In the genomic region with DNA sequence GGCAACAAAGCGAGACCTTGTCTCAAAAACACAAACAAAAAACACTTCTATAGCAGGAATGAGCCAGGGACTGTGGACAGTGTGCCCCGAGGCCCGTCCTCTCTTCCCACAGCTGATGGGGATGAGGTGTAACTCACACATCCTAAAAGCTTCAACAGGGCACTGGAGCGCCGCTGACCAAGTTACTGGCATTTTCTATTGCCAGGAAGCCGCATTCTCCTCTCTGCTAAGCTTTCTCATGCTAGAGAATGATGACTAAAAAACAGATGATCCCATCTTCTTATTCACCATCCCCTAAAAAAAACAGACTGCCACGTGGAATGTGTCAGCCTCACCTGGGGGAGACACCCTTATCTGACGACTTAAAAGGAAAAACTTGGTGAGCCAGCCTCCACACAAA, we compare ENCODE assay signal across 15 cellular contexts. TPM values are rescaled to one million over a fixed set of nuclear protein-coding genes. Genes with fewer than 3 reads are reported as not detected.
DNase-seq lines count a peak whose midpoint lies in the region; ATAC-seq and TF ChIP-seq lines count a peak whose summit lies in the region.
"Had no signal": no experiment of that assay in that cellular context is flagged by ENCODE, and none has a peak within 500 bp of the region (broad histone marks: within the 10 kb centered on the region; RNA-seq: fewer than 3 reads in every experiment).

No MANE protein-coding gene starts in this region.

- peaks cover 7 to 15% of the 10 kb centered on the region in 2 donors for H3K36me3 Mint-ChIP-seq in activated T-cell treated with anti-CD3 and anti-CD28 coated beads, Interleukin-2, amount 50 U/mL, for 72 hours (ENCODE audit: insufficient read depth in 2 of 2)
- peaks cover 7% of the 10 kb centered on the region for H3K36me3 Mint-ChIP-seq in T-helper 17 cell (ENCODE audit: low read depth)

- peak overlapping the region; percentile 24 for H3K27ac Mint-ChIP-seq in activated T-cell treated with anti-CD3 and anti-CD28 coated beads, Interleukin-2, amount 50 U/mL, for 72 hours
- peak overlapping the region; percentile 79 for H3K27ac Mint-ChIP-seq in T-helper 17 cell

- H3K27me3 ChIP-seq in smooth muscle cell (ENCODE audit: low read depth): no peaks in the 10 kb centered on the region
- H3K27me3 ChIP-seq: pancreas had no signal

- H3K4me3 ChIP-seq in fibroblast of mammary gland (ENCODE audit: control insufficient read depth, low read depth, low read length) (no peak overlapping the region), smooth muscle cell (no peak overlapping the region)
- H3K4me3 ChIP-seq: pancreas had no signal

- WGBS in smooth muscle cell (ENCODE audit: low lambda C conversion rate): 82% methylated on average over 8 of the region's 8 CpGs

- H3K9ac ChIP-seq in smooth muscle cell (ENCODE audit: low read depth): no peak overlapping the region

- H3K27ac ChIP-seq in smooth muscle cell (ENCODE audit: low read depth): peak overlapping the region; percentile 47
- H3K27ac ChIP-seq: pancreas had no signal

- H3K79me2 ChIP-seq in smooth muscle cell (ENCODE audit: low read depth): no peaks in the 10 kb centered on the region

- ATAC-seq in activated T-cell treated with anti-CD3 and anti-CD28 coated beads, Interleukin-2, amount 50 U/mL, for 72 hours (replicated peaks in 1 of 2): no peak
- ATAC-seq in T-helper 17 cell: no peak
- ATAC-seq: pancreas had no signal

- no peak overlapping the region for H3K4me3 Mint-ChIP-seq in activated T-cell treated with anti-CD3 and anti-CD28 coated beads, Interleukin-2, amount 50 U/mL, for 72 hours
- no peak overlapping the region for H3K4me3 Mint-ChIP-seq in T-helper 17 cell

- no peaks in the 10 kb centered on the region for H3K4me1 ChIP-seq in smooth muscle cell (ENCODE audit: low read depth)
- H3K4me1 ChIP-seq: pancreas had no signal

- peaks cover 88% of the 10 kb centered on the region for H4K20me1 ChIP-seq in smooth muscle cell (ENCODE audit: low read depth)

- no peak for DNase-seq in activated T-cell treated with anti-CD3 and anti-CD28 coated beads, Interleukin-2, amount 50 U/mL, for 72 hours
- no peak for DNase-seq in activated T-cell treated with anti-CD3 and anti-CD28 coated beads, Interleukin-2, amount 50 U/mL, for 1 hour
- DNase-seq in T-helper 17 cell: no peak
- DNase-seq in fibroblast of mammary gland (ENCODE audit: low read depth): peak; percentile 52
- DNase-seq in smooth muscle cell (lab: John Stamatoyannopoulos, UW; ENCODE audit: unreplicated experiment): no peak
- DNase-seq in putamen (ENCODE audit: low spot score): no peak
- DNase-seq in stimulated activated CD4-positive, alpha-beta T cell treated with anti-CD3 and anti-CD28 coated beads, Interleukin-4, amount 100 ng/mL, for 1 hour: no peak
- no peak for DNase-seq in GM19240 (ENCODE audit: insufficient read length, low spot score)
- DNase-seq: central memory CD4-positive, alpha-beta T cell; DMS79; stimulated activated CD4-positive, alpha-beta T cell treated with anti-CD3 and anti-CD28 coated beads, Interleukin-4, amount 100 ng/mL, for 4 hours had no signal

- H3F3A ChIP-seq in smooth muscle cell (ENCODE audit: low read depth): peaks cover 36% of the 10 kb centered on the region

- H3K9me3 ChIP-seq in T-helper 17 cell (ENCODE audit: control insufficient read depth, low read length, poor library complexity, severe bottlenecking) (no peaks in the 10 kb centered on the region), smooth muscle cell (replicated peaks; ENCODE audit: low read depth) (no peaks in the 10 kb centered on the region)
- H3K9me3 ChIP-seq: pancreas had no signal

- no peaks in the 10 kb centered on the region for H3K9me3 Mint-ChIP-seq in activated T-cell treated with anti-CD3 and anti-CD28 coated beads, Interleukin-2, amount 50 U/mL, for 72 hours

- no peak overlapping the region for H3K4me2 ChIP-seq in smooth muscle cell

- H2AFZ ChIP-seq in smooth muscle cell (ENCODE audit: low read depth): no peak overlapping the region

- no peaks in the 10 kb centered on the region for H3K27me3 Mint-ChIP-seq in activated T-cell treated with anti-CD3 and anti-CD28 coated beads, Interleukin-2, amount 50 U/mL, for 72 hours (ENCODE audit: low read depth)
- H3K27me3 Mint-ChIP-seq in T-helper 17 cell: no peaks in the 10 kb centered on the region

- peaks cover 4% of the 10 kb centered on the region for H3K36me3 ChIP-seq in smooth muscle cell (ENCODE audit: low read depth)

- TF ChIP-seq CTCF in fibroblast of mammary gland (conservative IDR thresholded peaks at IDR 0.05; ENCODE audit: control insufficient read depth, insufficient read depth, low read depth, low read length) (no peak), smooth muscle cell (IDR thresholded peaks at IDR 0.05; ENCODE audit: borderline replicate concordance, insufficient read depth, poor library complexity, severe bottlenecking) (no peak)

- peaks cover 49% of the 10 kb centered on the region for H3K4me1 Mint-ChIP-seq in activated T-cell treated with anti-CD3 and anti-CD28 coated beads, Interleukin-2, amount 50 U/mL, for 72 hours (ENCODE audit: low read depth)
- H3K4me1 Mint-ChIP-seq in T-helper 17 cell: peaks cover 30% of the 10 kb centered on the region

RNA-seq across cellular contexts. Expression of a gene that starts 16.3 kb away (rescaled TPM):
- total RNA-seq in activated T-cell treated with anti-CD3 and anti-CD28 coated beads, Interleukin-2, amount 50 U/mL, for 72 hours: 10 to 100 TPM; 71.4 to 73.1 TPM
- total RNA-seq in T-helper 17 cell (10 to 100 TPM; 25.4 to 30.4 TPM), smooth muscle cell (62.6 and 74.1 TPM in 2 replicates)
- 94.0 and 118 TPM in 2 replicates for polyA plus RNA-seq in smooth muscle cell

RNA-seq across cellular contexts. Expression of a gene that starts 29.6 kb away (rescaled TPM):
- total RNA-seq in activated T-cell treated with anti-CD3 and anti-CD28 coated beads, Interleukin-2, amount 50 U/mL, for 72 hours: not detected
- total RNA-seq in T-helper 17 cell (under 1 TPM in 1 of 2 donors, not detected in 1; 0.75 TPM), smooth muscle cell (not detected in 2 replicates)
- polyA plus RNA-seq in smooth muscle cell: 0.37 TPM in 1 of 2 replicates, not detected in the other
- total RNA-seq: OCI-LY7; pancreas; T-helper 2 cell treated with Interferon-gamma antibody and Interleukin-4, amounts not matched to agents 100 ng/mL and 5 ng/mL, for 36 hours; temporal lobe had no signal
- polyA plus RNA-seq: pancreas had no signal

RNA-seq across cellular contexts. Expression of a gene that starts 54.9 kb away (rescaled TPM):
- 10 to 100 TPM; 32.8 to 33.7 TPM for total RNA-seq in activated T-cell treated with anti-CD3 and anti-CD28 coated beads, Interleukin-2, amount 50 U/mL, for 72 hours
- total RNA-seq in T-helper 17 cell (10 to 100 TPM; 35.8 to 40.6 TPM), smooth muscle cell (31.4 and 47.5 TPM in 2 replicates)
- polyA plus RNA-seq in smooth muscle cell: 33.5 and 40.6 TPM in 2 replicates

RNA-seq across cellular contexts. Expression of a gene that starts 55.1 kb away (rescaled TPM):
- 10 to 100 TPM; 15.0 to 20.6 TPM for total RNA-seq in activated T-cell treated with anti-CD3 and anti-CD28 coated beads, Interleukin-2, amount 50 U/mL, for 72 hours
- total RNA-seq in T-helper 17 cell (1 to 10 TPM; 2.4 to 3.5 TPM), smooth muscle cell (1.1 and 1.3 TPM in 2 replicates)
- 9.7 and 10.6 TPM in 2 replicates for polyA plus RNA-seq in smooth muscle cell
